In genomic region chr1:218346391-218347204, GRCh38 we compare ENCODE assay signal across 9 cellular contexts. TPM values are rescaled to one million over a fixed set of nuclear protein-coding genes. Genes with fewer than 3 reads are reported as not detected.
A peak's percentile ranks its signal among the peaks of the same experiment; 100 is the strongest.
DNase-seq lines count a peak whose midpoint lies in the region; ATAC-seq and TF ChIP-seq lines count a peak whose summit lies in the region.
"Had no signal": no experiment of that assay in that cellular context is flagged by ENCODE, and none has a peak within 500 bp of the region (broad histone marks: within the 10 kb centered on the region; RNA-seq: fewer than 3 reads in every experiment).

No MANE protein-coding gene starts in this region.

- H3K4me1 Mint-ChIP-seq in GM23338: peaks cover 30% of the 10 kb centered on the region
- peaks cover 24% of the 10 kb centered on the region for H3K4me1 Mint-ChIP-seq in activated T-helper 1 cell treated with anti-CD3 and anti-CD28 coated beads, Interleukin-12 subunit alpha, Interleukin-12 subunit beta, Interleukin-2, Interleukin-4 antibody, amounts not matched to agents 30 ng/mL and 10 ng/mL and 1 ng/mL, durations not matched to agents 14 hours and 24 hours and 36 hours (ENCODE audit: low read depth)

- H3K27ac ChIP-seq in GM23338 (ENCODE audit: low read depth) (no peak overlapping the region), right atrium auricular region (peak overlapping the region; percentile 76 to 92), gastrocnemius medialis (peak overlapping the region; percentile 90 to 94 (median 92))

- TF ChIP-seq CTCF in AG04449 (IDR thresholded peaks at IDR 0.05; ENCODE audit: insufficient read depth, low read length, missing control alignments): no peak
- no peak for TF ChIP-seq CTCF in GM23338 (conservative IDR thresholded peaks at IDR 0.05; ENCODE audit: low read depth in 2 of 2)
- TF ChIP-seq CTCF in right atrium auricular region (IDR thresholded peaks at IDR 0.05): no peak
- no peak for TF ChIP-seq CTCF in gastrocnemius medialis (IDR thresholded peaks at IDR 0.05 in 4 of 5, conservative IDR thresholded peaks at IDR 0.05 in 1 of 5)

- H3K9me3 ChIP-seq in right atrium auricular region: no peaks in the 10 kb centered on the region
- no peaks in the 10 kb centered on the region for H3K9me3 ChIP-seq in gastrocnemius medialis
- H3K9me3 ChIP-seq: mucosa of descending colon had no signal

- H3K4me2 ChIP-seq in GM23338: peak overlapping the region; percentile 100

- H3K9me3 Mint-ChIP-seq in GM23338: no peaks in the 10 kb centered on the region
- no peaks in the 10 kb centered on the region for H3K9me3 Mint-ChIP-seq in activated T-helper 1 cell treated with anti-CD3 and anti-CD28 coated beads, Interleukin-12 subunit alpha, Interleukin-12 subunit beta, Interleukin-2, Interleukin-4 antibody, amounts not matched to agents 30 ng/mL and 10 ng/mL and 1 ng/mL, durations not matched to agents 14 hours and 24 hours and 36 hours

- POLR2A ChIA-PET in AG04449 (lab: Yijun Ruan, JAX): interaction anchor here (1.5 to 2.9 kb wide), 3 partner anchors 34 to 152 kb away, joined by 4 to 18 read pairs (median 5); no protein-coding TSS in a partner anchor

- no peaks in the 10 kb centered on the region for H3K79me2 ChIP-seq in GM23338 (replicated peaks; ENCODE audit: insufficient read depth)

- CTCF ChIA-PET in AG04449 (lab: Yijun Ruan, JAX): interaction anchor here (0.7 to 5.2 kb wide), 6 partner anchors 8 to 1315 kb away, joined by 3 to 22 read pairs (median 6); no protein-coding TSS in a partner anchor

- H3K4me3 ChIP-seq in AG04449 (ENCODE audit: low read depth, low read length) (peak overlapping the region; percentile 75), GM23338 (peak overlapping the region; percentile 85), right atrium auricular region (peak overlapping the region; percentile 63 to 71), gastrocnemius medialis (peak overlapping the region; percentile 66 to 86 (median 70))
- H3K4me3 ChIP-seq: mucosa of descending colon had no signal

- peak overlapping the region; percentile 91 for H2AFZ ChIP-seq in GM23338

- peaks cover 3% of the 10 kb centered on the region; the same call in 1 of the 3 replicates for H3K36me3 Mint-ChIP-seq in GM23338 (ENCODE audit: low read depth)
- peaks cover 2% of the 10 kb centered on the region for H3K36me3 Mint-ChIP-seq in activated T-helper 1 cell treated with anti-CD3 and anti-CD28 coated beads, Interleukin-12 subunit alpha, Interleukin-12 subunit beta, Interleukin-2, Interleukin-4 antibody, amounts not matched to agents 30 ng/mL and 10 ng/mL and 1 ng/mL, durations not matched to agents 14 hours and 24 hours and 36 hours (ENCODE audit: low read depth)

- no peak for DNase-seq in AG04449 (ENCODE audit: low read depth, low spot score)
- DNase-seq in GM23338 (ENCODE audit: low spot score): peak; percentile 32
- DNase-seq in activated T-helper 1 cell treated with anti-CD3 and anti-CD28 coated beads, Interleukin-12 subunit alpha, Interleukin-12 subunit beta, Interleukin-2, Interleukin-4 antibody, amounts not matched to agents 30 ng/mL and 10 ng/mL and 1 ng/mL, durations not matched to agents 14 hours and 24 hours and 36 hours (ENCODE audit: low spot score): no peak
- DNase-seq in right atrium auricular region (ENCODE audit: low spot score): no peak
- peak; percentile 22 to 52 for DNase-seq in gastrocnemius medialis
- DNase-seq in NCI-H1694 treated with DMSO at 0.1 percent for 48 hours (lab: John Stamatoyannopoulos, UW): no peak
- DNase-seq in NCI-H524 (lab: John Stamatoyannopoulos, UW): no peak
- no peak for DNase-seq in cerebellar cortex (ENCODE audit: low spot score)

- intact Hi-C loops in activated T-helper 1 cell treated with anti-CD3 and anti-CD28 coated beads, Interleukin-12 subunit alpha, Interleukin-12 subunit beta, Interleukin-2, Interleukin-4 antibody, amounts not matched to agents 30 ng/mL and 10 ng/mL and 1 ng/mL, durations not matched to agents 14 hours and 24 hours and 36 hours (cut with micrococcal nuclease): loop anchor here (5.0 to 10.0 kb wide), 2 partner anchors 184 to 1318 kb away; no protein-coding TSS in a partner anchor
- intact Hi-C loops in gastrocnemius medialis (cut with DNase I; ENCODE audit: low total_unique reads): loop anchor here (5.0 to 10.0 kb wide), 4 partner anchors 66 to 826 kb away; partner anchors contain the start of gene LYPLAL1

- TF ChIP-seq POLR2A in gastrocnemius medialis (IDR thresholded peaks at IDR 0.05): no peak

- peaks cover 2% of the 10 kb centered on the region for H3K27me3 Mint-ChIP-seq in GM23338 (ENCODE audit: insufficient read depth, low read depth, poor library complexity)
- H3K27me3 Mint-ChIP-seq in activated T-helper 1 cell treated with anti-CD3 and anti-CD28 coated beads, Interleukin-12 subunit alpha, Interleukin-12 subunit beta, Interleukin-2, Interleukin-4 antibody, amounts not matched to agents 30 ng/mL and 10 ng/mL and 1 ng/mL, durations not matched to agents 14 hours and 24 hours and 36 hours (ENCODE audit: insufficient read depth): peaks cover 64% of the 10 kb centered on the region

- no peaks in the 10 kb centered on the region for H3K9me2 ChIP-seq in GM23338 (ENCODE audit: insufficient read depth)

- in situ Hi-C loops in gastrocnemius medialis (cut with MboI; ENCODE audit: low sequenced_read_pairs in 4 of 4): loop anchor here (10.0 to 25.0 kb wide), 4 partner anchors 138 to 1316 kb away; no protein-coding TSS in a partner anchor

- no peak overlapping the region for H3K27ac Mint-ChIP-seq in GM23338
- H3K27ac Mint-ChIP-seq in activated T-helper 1 cell treated with anti-CD3 and anti-CD28 coated beads, Interleukin-12 subunit alpha, Interleukin-12 subunit beta, Interleukin-2, Interleukin-4 antibody, amounts not matched to agents 30 ng/mL and 10 ng/mL and 1 ng/mL, durations not matched to agents 14 hours and 24 hours and 36 hours: no peak overlapping the region

- no peaks in the 10 kb centered on the region for H4K20me1 ChIP-seq in GM23338 (replicated peaks; ENCODE audit: insufficient read depth)

- peaks cover 26% of the 10 kb centered on the region for H3K4me1 ChIP-seq in GM23338 (ENCODE audit: insufficient read depth)
- H3K4me1 ChIP-seq in right atrium auricular region: peaks cover 0 to 36% of the 10 kb centered on the region in 2 donors
- peaks cover 33 to 38% of the 10 kb centered on the region in 2 donors for H3K4me1 ChIP-seq in gastrocnemius medialis

- H3K36me3 ChIP-seq in GM23338 (ENCODE audit: insufficient read depth): no peaks in the 10 kb centered on the region
- H3K36me3 ChIP-seq in right atrium auricular region: no peaks in the 10 kb centered on the region
- no peaks in the 10 kb centered on the region for H3K36me3 ChIP-seq in gastrocnemius medialis

- H3K4me3 Mint-ChIP-seq in GM23338: no peak overlapping the region
- H3K4me3 Mint-ChIP-seq in activated T-helper 1 cell treated with anti-CD3 and anti-CD28 coated beads, Interleukin-12 subunit alpha, Interleukin-12 subunit beta, Interleukin-2, Interleukin-4 antibody, amounts not matched to agents 30 ng/mL and 10 ng/mL and 1 ng/mL, durations not matched to agents 14 hours and 24 hours and 36 hours: peak overlapping the region; percentile 78

- ATAC-seq in GM23338 (peak; percentile 19), gastrocnemius medialis (peak; percentile 18 to 20)

- H3F3A ChIP-seq in GM23338 (replicated peaks; ENCODE audit: low read depth): peaks cover 4% of the 10 kb centered on the region; the same call in 1 of the 2 replicates

- H3K27me3 ChIP-seq in GM23338 (ENCODE audit: insufficient read depth) (peaks cover 33% of the 10 kb centered on the region), right atrium auricular region (no peaks in the 10 kb centered on the region), gastrocnemius medialis (no peaks in the 10 kb centered on the region)

RNA-seq across cellular contexts. Expression of gene TGFB2, which starts 1.5 kb away (rescaled TPM):
- 0.19 and 1.4 TPM in 2 replicates for total RNA-seq in GM23338 (2014; rRNA removed; shearing (Covaris generic))
- polyA plus RNA-seq in GM23338 (2016; fragmentation: Nextera tagmentation; extraction: Ambion mirVana): 0.31 and 0.63 TPM in 2 replicates
- total RNA-seq in activated T-helper 1 cell treated with anti-CD3 and anti-CD28 coated beads, Interleukin-12 subunit alpha, Interleukin-12 subunit beta, Interleukin-2, Interleukin-4 antibody, amounts not matched to agents 30 ng/mL and 10 ng/mL and 1 ng/mL, durations not matched to agents 14 hours and 24 hours and 36 hours: 0.07 TPM in 1 of 2 replicates, not detected in the other
- total RNA-seq in right atrium auricular region (1 to 10 TPM; 4.3 to 8.7 TPM), gastrocnemius medialis (1 to 10 TPM in 1 of 4 donors, under 1 TPM in 3; 0.56 to 2.3 (median 0.86) TPM)

Comparison
In these comparisons a context has a peak if more than half of its experiments do, and no peak if none do; other contexts are left out.
1. DNase-seq: peak in GM23338 (single experiment) and gastrocnemius medialis (2 of 2); none in AG04449 (single experiment), activated T-helper 1 cell treated with anti-CD3 and anti-CD28 coated beads, Interleukin-12 subunit alpha, Interleukin-12 subunit beta, Interleukin-2, Interleukin-4 antibody, amounts not matched to agents 30 ng/mL and 10 ng/mL and 1 ng/mL, durations not matched to agents 14 hours and 24 hours and 36 hours (single experiment), right atrium auricular region (single experiment), NCI-H1694 treated with DMSO at 0.1 percent for 48 hours (single experiment), NCI-H524 (0 of 2) and cerebellar cortex (single experiment).
2. Peak in every context shown above with its lines, with median percentiles within 50 percentile points of each other: H3K4me3 ChIP-seq.